20 cellular contexts compared by ENCODE assay signal in genomic region chr6:116447052-116447451, GRCh38. TPM values are rescaled to one million over a fixed set of nuclear protein-coding genes. Genes with fewer than 3 reads are reported as not detected.
DNase-seq lines count a peak whose midpoint lies in the region; ATAC-seq and TF ChIP-seq lines count a peak whose summit lies in the region.
"Had no signal": no experiment of that assay in that cellular context is flagged by ENCODE, and none has a peak within 500 bp of the region (broad histone marks: within the 10 kb centered on the region; RNA-seq: fewer than 3 reads in every experiment).

No MANE protein-coding gene starts in this region.

- peak; percentile 30 for DNase-seq in HT-29 (ENCODE audit: low spot score)
- DNase-seq in RPMI7951 (ENCODE audit: low read depth): peak; percentile 28
- no peak for DNase-seq in fibroblast of lung (ENCODE audit: low read depth in 2 of 2)
- no peak for DNase-seq in osteocyte (ENCODE audit: extremely low spot score, unreplicated experiment)
- no peak for DNase-seq in adrenal gland
- DNase-seq in NCI-H2171 (lab: John Stamatoyannopoulos, UW): no peak
- no peak for DNase-seq in heart left ventricle
- DNase-seq: activated CD4-positive, alpha-beta memory T cell treated with anti-CD3 and anti-CD28 coated beads, Interleukin-2, amount 10 ng/mL, durations not matched to agents 7 days and 5 days; activated T-cell treated with anti-CD3 and anti-CD28 coated beads, Interleukin-2, amount 50 U/mL, for 24 hours; C1 segment of cervical spinal cord; heart right ventricle; mesendoderm; NCI-H1694 treated with DMSO at 0.1 percent for 48 hours; retina; thyroid gland had no signal

- H3K4me3 ChIP-seq in fibroblast of lung (replicated peaks in 1 of 4; ENCODE audit: control extremely low read depth in 1 of 4, insufficient read depth in 1 of 4, low read depth in 3 of 4, low read length in 4 of 4) (peak overlapping the region in 1 of 4 experiments; percentile 17), adrenal gland (no peak overlapping the region), heart left ventricle (no peak overlapping the region)
- H3K4me3 ChIP-seq: heart right ventricle, thyroid gland had no signal

- no peaks in the 10 kb centered on the region for H3K9me3 ChIP-seq in fibroblast of lung (ENCODE audit: control insufficient read depth, insufficient read depth, low read depth, low read length)
- H3K9me3 ChIP-seq in adrenal gland (replicated peaks in 1 of 3): no peaks in the 10 kb centered on the region
- no peaks in the 10 kb centered on the region for H3K9me3 ChIP-seq in heart left ventricle
- H3K9me3 ChIP-seq: heart right ventricle, thyroid gland had no signal

- TF ChIP-seq CTCF in fibroblast of lung (conservative IDR thresholded peaks at IDR 0.05 in 1 of 2, IDR thresholded peaks at IDR 0.05 in 1 of 2; ENCODE audit: low read depth in 1 of 2, low read length in 2 of 2): no peak
- no peak for TF ChIP-seq CTCF in osteocyte (IDR thresholded peaks at IDR 0.05)
- no peak for TF ChIP-seq CTCF in adrenal gland (IDR thresholded peaks at IDR 0.05)
- TF ChIP-seq CTCF in heart left ventricle (IDR thresholded peaks at IDR 0.05): no peak

- no peaks in the 10 kb centered on the region for H3K36me3 ChIP-seq in fibroblast of lung (ENCODE audit: control insufficient read depth, insufficient read depth, low read length)
- H3K36me3 ChIP-seq in adrenal gland (replicated peaks in 1 of 2): no peaks in the 10 kb centered on the region
- no peaks in the 10 kb centered on the region for H3K36me3 ChIP-seq in heart left ventricle
- H3K36me3 ChIP-seq: heart right ventricle, thyroid gland had no signal

- H3K27ac ChIP-seq in fibroblast of lung (ENCODE audit: insufficient read depth, low read length) (peak overlapping the region; percentile 44), adrenal gland (peak overlapping the region in 1 of 5 donors; percentile 53), heart left ventricle (peak overlapping the region in 1 of 12 donors; percentile 75)
- H3K27ac ChIP-seq: thyroid gland, VCaP had no signal

- H3K4me1 ChIP-seq in fibroblast of lung (ENCODE audit: control insufficient read depth, extremely low read depth, insufficient read depth, low read length) (peaks cover 10% of the 10 kb centered on the region), adrenal gland (replicated peaks in 1 of 2) (peaks cover 3 to 16% of the 10 kb centered on the region in 2 donors), heart left ventricle (peaks cover 0 to 64% (median 0%) of the 10 kb centered on the region in 12 donors)

- H4K20me1 ChIP-seq in fibroblast of lung (ENCODE audit: control insufficient read depth, extremely low read depth, insufficient read depth, low read length): no peaks in the 10 kb centered on the region

- no peaks in the 10 kb centered on the region for H3K27me3 ChIP-seq in fibroblast of lung (ENCODE audit: control insufficient read depth, insufficient read depth, low read length)
- no peaks in the 10 kb centered on the region for H3K27me3 ChIP-seq in adrenal gland
- no peaks in the 10 kb centered on the region for H3K27me3 ChIP-seq in heart left ventricle
- H3K27me3 ChIP-seq: heart right ventricle, thyroid gland had no signal

- H3K9me3 Mint-ChIP-seq in osteocyte (ENCODE audit: unreplicated experiment): no peaks in the 10 kb centered on the region
- H3K9me3 Mint-ChIP-seq: activated CD4-positive, alpha-beta memory T cell treated with anti-CD3 and anti-CD28 coated beads, Interleukin-2, amount 10 ng/mL, durations not matched to agents 7 days and 5 days; activated naive CD4-positive, alpha-beta T cell treated with anti-CD3 and anti-CD28 coated beads, Interleukin-2, amount 50 U/mL, for 24 hours; activated T-cell treated with anti-CD3 and anti-CD28 coated beads, Interleukin-2, amount 50 U/mL, for 24 hours; stimulated activated memory B cell treated with anti-CD40 and anti-IgM and Interleukin-4, amounts not matched to agents 10 μg/mL and 1 μg/mL and 100 μg/mL, for 72 hours; T-helper 1 cell treated with Interleukin-12 subunit alpha and Interleukin-12 subunit beta and Interleukin-4 antibody, amounts not matched to agents 30 μg/mL and 1 μg/mL, for 36 hours had no signal

- H3K4me2 ChIP-seq in fibroblast of lung (ENCODE audit: extremely low read depth, insufficient read depth, low read length): peak overlapping the region; percentile 77

- no peaks in the 10 kb centered on the region for H3K36me3 Mint-ChIP-seq in osteocyte (ENCODE audit: unreplicated experiment)
- H3K36me3 Mint-ChIP-seq: activated naive CD4-positive, alpha-beta T cell treated with anti-CD3 and anti-CD28 coated beads, Interleukin-2, amount 50 U/mL, for 24 hours; stimulated activated memory B cell treated with anti-CD40 and anti-IgM and Interleukin-4, amounts not matched to agents 10 μg/mL and 1 μg/mL and 100 μg/mL, for 72 hours had no signal

- H3K27me3 Mint-ChIP-seq in osteocyte (ENCODE audit: unreplicated experiment): no peaks in the 10 kb centered on the region
- H3K27me3 Mint-ChIP-seq: stimulated activated memory B cell treated with anti-CD40 and anti-IgM and Interleukin-4, amounts not matched to agents 10 μg/mL and 1 μg/mL and 100 μg/mL, for 72 hours had no signal

- TF ChIP-seq POLR2A in adrenal gland (IDR thresholded peaks at IDR 0.05) (no peak), heart left ventricle (IDR thresholded peaks at IDR 0.05) (no peak)

- no peaks in the 10 kb centered on the region for H3K79me2 ChIP-seq in fibroblast of lung (ENCODE audit: control insufficient read depth, insufficient read depth, low read length)

- WGBS in adrenal gland, 4 donors: 48 to 64% (median 56%) methylated on average over 3 of the region's 3 CpGs
- WGBS in heart left ventricle, 4 donors: 62 to 77% (median 69%) methylated on average over 3 of the region's 3 CpGs

- H3K9ac ChIP-seq in fibroblast of lung (ENCODE audit: insufficient read depth, low read length): no peak overlapping the region

- no peak overlapping the region for H2AFZ ChIP-seq in fibroblast of lung (ENCODE audit: low read length)

- intact Hi-C loops in adrenal gland (cut with DNase I): no loop called here
- intact Hi-C loops in heart left ventricle (cut with DNase I): loop anchor here in 7 of 10 donors (5.0 to 10.0 kb wide), 4 partner anchors 85 to 162 kb away; no protein-coding TSS in a partner anchor

- peak overlapping the region; percentile 24 for H3K4me3 Mint-ChIP-seq in osteocyte (ENCODE audit: unreplicated experiment)
- H3K4me3 Mint-ChIP-seq: activated CD4-positive, alpha-beta memory T cell treated with anti-CD3 and anti-CD28 coated beads, Interleukin-2, amount 10 ng/mL, durations not matched to agents 7 days and 5 days; activated naive CD4-positive, alpha-beta T cell treated with anti-CD3 and anti-CD28 coated beads, Interleukin-2, amount 50 U/mL, for 24 hours; activated T-cell treated with anti-CD3 and anti-CD28 coated beads, Interleukin-2, amount 50 U/mL, for 24 hours; stimulated activated memory B cell treated with anti-CD40 and anti-IgM and Interleukin-4, amounts not matched to agents 10 μg/mL and 1 μg/mL and 100 μg/mL, for 72 hours; T-helper 1 cell treated with Interleukin-12 subunit alpha and Interleukin-12 subunit beta and Interleukin-4 antibody, amounts not matched to agents 30 μg/mL and 1 μg/mL, for 36 hours had no signal

- H3K27ac Mint-ChIP-seq in osteocyte (ENCODE audit: unreplicated experiment): peak overlapping the region; percentile 94
- H3K27ac Mint-ChIP-seq: activated CD4-positive, alpha-beta memory T cell treated with anti-CD3 and anti-CD28 coated beads, Interleukin-2, amount 10 ng/mL, durations not matched to agents 7 days and 5 days; activated naive CD4-positive, alpha-beta T cell treated with anti-CD3 and anti-CD28 coated beads, Interleukin-2, amount 50 U/mL, for 24 hours; activated T-cell treated with anti-CD3 and anti-CD28 coated beads, Interleukin-2, amount 50 U/mL, for 24 hours; T-helper 1 cell treated with Interleukin-12 subunit alpha and Interleukin-12 subunit beta and Interleukin-4 antibody, amounts not matched to agents 30 μg/mL and 1 μg/mL, for 36 hours had no signal

- H3K4me1 Mint-ChIP-seq in osteocyte (ENCODE audit: unreplicated experiment): peaks cover 61% of the 10 kb centered on the region
- H3K4me1 Mint-ChIP-seq: activated naive CD4-positive, alpha-beta T cell treated with anti-CD3 and anti-CD28 coated beads, Interleukin-2, amount 50 U/mL, for 24 hours had no signal

- ATAC-seq in GM19467 (IDR thresholded peaks at IDR 0.05; ENCODE audit: unreplicated experiment) (no peak), heart left ventricle (no peak)
- ATAC-seq: stimulated activated memory B cell treated with anti-CD40 and anti-IgM and Interleukin-4, amounts not matched to agents 10 μg/mL and 1 μg/mL and 100 μg/mL, for 72 hours had no signal

RNA-seq across cellular contexts. Expression of gene CALHM6, which starts 14.1 kb away (rescaled TPM):
- not detected in 2 replicates for total RNA-seq in HT-29 (2014; rRNA removed; shearing (Covaris generic))
- 9.6 and 19.8 TPM in 2 replicates for total RNA-seq in RPMI7951 (2014; rRNA removed; shearing (Covaris generic))
- total RNA-seq in fibroblast of lung: 0.33 and 1.0 TPM in 2 replicates
- polyA plus RNA-seq in fibroblast of lung: 0.18 and 1.3 TPM in 2 replicates
- polyA plus RNA-seq in fibroblast of lung (2012): 0.44 and 0.70 TPM in 2 replicates
- polyA minus RNA-seq in fibroblast of lung (ENCODE audit: low replicate concordance): 0.22 TPM in 1 of 2 replicates, not detected in the other
- 0.94 and 1.3 TPM in 2 replicates for total RNA-seq in osteocyte
- total RNA-seq in adrenal gland: 10 to 100 TPM in 1 of 8 donors, 1 to 10 TPM in 7; 1.1 to 55.3 (median 6.5) TPM
- 10 to 100 TPM in 1 of 3 donors, 1 to 10 TPM in 2; 5.1 to 12.7 (median 10.0) TPM for polyA plus RNA-seq in adrenal gland
- 10 to 100 TPM in 1 of 9 donors, 1 to 10 TPM in 2, under 1 TPM in 5, not detected in 1; 0.37 to 52.4 (median 0.67) TPM for total RNA-seq in heart left ventricle
- polyA plus RNA-seq in heart left ventricle: 1 to 10 TPM; 1.3 to 1.8 TPM

Comparison
In these comparisons a context has a peak if more than half of its experiments do, and no peak if none do; other contexts are left out.
1. DNase-seq: peak in HT-29 (single experiment) and RPMI7951 (single experiment); none in fibroblast of lung (0 of 2), osteocyte (single experiment), adrenal gland (0 of 7), NCI-H2171 (single experiment) and heart left ventricle (0 of 5).
2. intact Hi-C loops: an anchor here in heart left ventricle (5.0 to 10.0 kb wide); none called in adrenal gland.